26 cellular contexts compared by ENCODE assay signal in the genomic region with DNA sequence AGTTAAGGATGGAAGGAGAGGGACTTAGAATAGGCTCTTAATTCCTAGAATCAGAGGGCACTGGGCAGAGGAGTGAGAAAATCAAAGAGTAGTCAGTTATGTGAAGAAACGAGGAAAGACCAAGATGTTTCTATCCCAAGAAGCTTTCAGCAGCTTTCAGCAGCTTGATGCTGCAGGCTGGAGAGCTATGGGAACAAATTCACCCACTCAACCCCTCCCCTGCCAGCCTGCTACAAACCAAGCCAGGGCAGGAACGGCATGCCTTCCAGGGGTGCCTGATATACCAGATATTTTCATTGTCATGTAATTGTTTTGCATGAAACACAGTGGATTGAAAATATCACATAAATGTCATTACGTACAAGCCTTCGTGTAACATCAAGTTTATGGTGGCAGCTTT.
"Had no signal": no experiment of that assay in that cellular context is flagged by ENCODE, and none has a peak within 500 bp of the region (broad histone marks: within the 10 kb centered on the region; RNA-seq: fewer than 3 reads in every experiment).

No MANE protein-coding gene starts in this region.

- DNase-seq: naive B cell; natural killer cell; pancreas; retina; right lobe of liver; sigmoid colon; small intestine; stimulated activated CD4-positive, alpha-beta T cell treated with anti-CD3 and anti-CD28 coated beads, Interleukin-15, amount 100 ng/mL, for 24 hours; stimulated activated CD4-positive, alpha-beta T cell treated with anti-CD3 and anti-CD28 coated beads, Interleukin-2, amount 100 ng/mL, for 24 hours; stimulated activated CD4-positive, alpha-beta T cell treated with anti-CD3 and anti-CD28 coated beads, Interleukin-2, amount 100 ng/mL, for 48 hours; stimulated activated CD4-positive, alpha-beta T cell treated with anti-CD3 and anti-CD28 coated beads, Interleukin-4, amount 100 ng/mL, for 24 hours; stimulated activated naive B cell treated with anti-CD40 and anti-IgM and Interleukin-4, amounts not matched to agents 10 μg/mL and 1 μg/mL and 100 μg/mL, for 72 hours; stimulated activated naive CD4-positive, alpha-beta T cell treated with Interleukin-2 at 50 U/mL for 16 hours; stomach; thyroid gland; trophoblast cell; upper lobe of left lung had no signal

- H3K36me3 Mint-ChIP-seq: naive B cell; natural killer cell; stimulated activated effector memory CD8-positive, alpha-beta T cell treated with anti-CD3 and anti-CD28 coated beads, Interleukin-12 subunit alpha, Interleukin-12 subunit beta, amount 100 ng/mL, for 72 hours; stimulated activated naive B cell treated with anti-CD40 and anti-IgM and Interleukin-4, amounts not matched to agents 10 μg/mL and 1 μg/mL and 100 μg/mL, for 72 hours had no signal

- H3K4me1 Mint-ChIP-seq: naive B cell; natural killer cell; nephron; stimulated activated effector memory CD8-positive, alpha-beta T cell treated with anti-CD3 and anti-CD28 coated beads, Interleukin-12 subunit alpha, Interleukin-12 subunit beta, amount 100 ng/mL, for 72 hours; stimulated activated naive B cell treated with anti-CD40 and anti-IgM and Interleukin-4, amounts not matched to agents 10 μg/mL and 1 μg/mL and 100 μg/mL, for 72 hours had no signal

- H3K4me3 Mint-ChIP-seq: naive B cell; natural killer cell; nephron; stimulated activated effector memory CD8-positive, alpha-beta T cell treated with anti-CD3 and anti-CD28 coated beads, Interleukin-12 subunit alpha, Interleukin-12 subunit beta, amount 100 ng/mL, for 72 hours; stimulated activated naive B cell treated with anti-CD40 and anti-IgM and Interleukin-4, amounts not matched to agents 10 μg/mL and 1 μg/mL and 100 μg/mL, for 72 hours; stimulated activated naive CD8-positive, alpha-beta T cell treated with anti-CD3 and anti-CD28 coated beads, Interleukin-15, Interleukin-2, amounts not matched to agents 100 ng/mL and 50 ng/mL, for 24 hours had no signal

- H3K9me3 Mint-ChIP-seq: naive B cell; natural killer cell; nephron; stimulated activated effector memory CD8-positive, alpha-beta T cell treated with anti-CD3 and anti-CD28 coated beads, Interleukin-12 subunit alpha, Interleukin-12 subunit beta, amount 100 ng/mL, for 72 hours; stimulated activated naive B cell treated with anti-CD40 and anti-IgM and Interleukin-4, amounts not matched to agents 10 μg/mL and 1 μg/mL and 100 μg/mL, for 72 hours; stimulated activated naive CD8-positive, alpha-beta T cell treated with anti-CD3 and anti-CD28 coated beads, Interleukin-15, Interleukin-2, amounts not matched to agents 100 ng/mL and 50 ng/mL, for 24 hours had no signal

- H3K27ac Mint-ChIP-seq: naive B cell; natural killer cell; nephron; stimulated activated effector memory CD8-positive, alpha-beta T cell treated with anti-CD3 and anti-CD28 coated beads, Interleukin-12 subunit alpha, Interleukin-12 subunit beta, amount 100 ng/mL, for 72 hours; stimulated activated naive B cell treated with anti-CD40 and anti-IgM and Interleukin-4, amounts not matched to agents 10 μg/mL and 1 μg/mL and 100 μg/mL, for 72 hours; stimulated activated naive CD8-positive, alpha-beta T cell treated with anti-CD3 and anti-CD28 coated beads, Interleukin-15, Interleukin-2, amounts not matched to agents 100 ng/mL and 50 ng/mL, for 24 hours had no signal

- H3K4me1 ChIP-seq: pancreas, prostate gland, right atrium auricular region, sigmoid colon, thyroid gland, tibial nerve, upper lobe of left lung, vagina had no signal

- H3K4me3 ChIP-seq: pancreas, prostate gland, right atrium auricular region, right lobe of liver, sigmoid colon, stomach, thoracic aorta, thyroid gland, tibial nerve, upper lobe of left lung, vagina had no signal

- ATAC-seq: natural killer cell; pancreas; right lobe of liver; stimulated activated effector memory CD8-positive, alpha-beta T cell treated with anti-CD3 and anti-CD28 coated beads, Interleukin-12 subunit alpha, Interleukin-12 subunit beta, amount 100 ng/mL, for 72 hours; stimulated activated naive B cell treated with anti-CD40 and anti-IgM and Interleukin-4, amounts not matched to agents 10 μg/mL and 1 μg/mL and 100 μg/mL, for 72 hours had no signal

- H3K27ac ChIP-seq: neutrophil, pancreas, prostate gland, right atrium auricular region, right lobe of liver, sigmoid colon, stomach, thoracic aorta, thyroid gland, tibial nerve, upper lobe of left lung, vagina had no signal

- H3K27me3 ChIP-seq: neutrophil, pancreas, right atrium auricular region, right lobe of liver, sigmoid colon, stomach, thyroid gland, tibial nerve, upper lobe of left lung, vagina had no signal

- H3K27me3 Mint-ChIP-seq: naive B cell; stimulated activated naive B cell treated with anti-CD40 and anti-IgM and Interleukin-4, amounts not matched to agents 10 μg/mL and 1 μg/mL and 100 μg/mL, for 72 hours; stimulated activated naive CD8-positive, alpha-beta T cell treated with anti-CD3 and anti-CD28 coated beads, Interleukin-15, Interleukin-2, amounts not matched to agents 100 ng/mL and 50 ng/mL, for 24 hours had no signal

- H3K36me3 ChIP-seq: neutrophil, pancreas, prostate gland, right atrium auricular region, right lobe of liver, sigmoid colon, stomach, thoracic aorta, thyroid gland, tibial nerve, upper lobe of left lung, vagina had no signal

- H3K9me3 ChIP-seq: neutrophil, pancreas, prostate gland, right atrium auricular region, right lobe of liver, sigmoid colon, stomach, thoracic aorta, thyroid gland, tibial nerve, upper lobe of left lung, vagina had no signal
